8 cellular contexts compared by ENCODE assay signal in the genomic region with DNA sequence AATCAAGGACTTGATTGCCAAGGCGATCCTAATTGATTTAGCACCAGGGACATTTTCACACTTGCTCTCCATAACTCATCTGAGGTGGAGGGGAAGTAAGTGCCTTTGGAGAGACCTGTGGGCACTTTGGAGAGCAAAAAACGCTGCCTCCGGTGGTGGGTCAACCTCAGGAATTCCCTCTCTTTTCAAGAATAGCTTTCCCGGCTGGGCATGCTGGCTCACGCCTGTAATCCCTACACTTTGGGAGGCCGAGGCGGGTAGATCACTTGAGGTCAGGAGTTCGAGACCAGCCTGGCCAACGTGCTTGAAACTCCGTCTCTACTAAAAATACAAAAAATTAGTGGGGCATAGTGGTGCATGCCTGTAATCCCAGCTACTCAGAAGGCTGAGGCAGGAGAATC. TPM values are rescaled to one million over a fixed set of nuclear protein-coding genes. Genes with fewer than 3 reads are reported as not detected.
A peak's percentile ranks its signal among the peaks of the same experiment; 100 is the strongest.
DNase-seq lines count a peak whose midpoint lies in the region; ATAC-seq, FAIRE-seq and TF ChIP-seq lines count a peak whose summit lies in the region.

No MANE protein-coding gene starts in this region.

- H3K27me3 ChIP-seq in adipocyte (replicated peaks; ENCODE audit: control insufficient read depth, insufficient read depth, low read length) (peaks cover 17% of the 10 kb centered on the region), lung (ENCODE audit: control insufficient read depth, insufficient read depth) (no peaks in the 10 kb centered on the region)

- no peak for TF ChIP-seq CTCF in natural killer cell (IDR thresholded peaks at IDR 0.05)
- TF ChIP-seq CTCF in lung (IDR thresholded peaks at IDR 0.05; ENCODE audit: control extremely low read depth, extremely low read depth) = no peak

- H3K27me3 Mint-ChIP-seq in natural killer cell treated with Interleukin-12 subunit alpha and Interleukin-12 subunit beta and Interleukin-15 and Interleukin-18, amount 100 ng/mL, for 72 hours = peaks cover 8 to 34% of the 10 kb centered on the region in 2 donors
- H3K27me3 Mint-ChIP-seq in natural killer cell (ENCODE audit: low read depth in 2 of 2) = peaks cover 8 to 37% of the 10 kb centered on the region in 2 donors

- FAIRE-seq in H54 (lab: Jason Lieb, UNC) = no peak

- H3K4me1 Mint-ChIP-seq in natural killer cell treated with Interleukin-12 subunit alpha and Interleukin-12 subunit beta and Interleukin-15 and Interleukin-18, amount 100 ng/mL, for 72 hours (ENCODE audit: low read depth in 2 of 2) = peaks cover 31 to 56% of the 10 kb centered on the region in 2 donors
- H3K4me1 Mint-ChIP-seq in natural killer cell = peaks cover 36 to 61% of the 10 kb centered on the region in 2 donors

- H3K9me3 ChIP-seq in adipocyte (ENCODE audit: control insufficient read depth, low read length) (no peaks in the 10 kb centered on the region), lung (ENCODE audit: control insufficient read depth in 2 of 2, insufficient read depth in 1 of 2, low read length in 1 of 2) (no peaks in the 10 kb centered on the region)

- H3K36me3 ChIP-seq in adipocyte (ENCODE audit: control insufficient read depth, insufficient read depth, low read length, severe bottlenecking) = no peaks in the 10 kb centered on the region
- no peaks in the 10 kb centered on the region for H3K36me3 ChIP-seq in lung (ENCODE audit: control insufficient read depth in 2 of 2, insufficient read depth in 2 of 2, low read length in 2 of 2)

- H3K27ac ChIP-seq in lung (ENCODE audit: low read depth in 1 of 2, low read length in 1 of 2) = peak overlapping the region; percentile 75 to 98

- peak overlapping the region in 1 of 2 donors; percentile 69 for H3K27ac Mint-ChIP-seq in natural killer cell treated with Interleukin-12 subunit alpha and Interleukin-12 subunit beta and Interleukin-15 and Interleukin-18, amount 100 ng/mL, for 72 hours
- H3K27ac Mint-ChIP-seq in natural killer cell = peak overlapping the region in 1 of 2 donors; percentile 90

- H3K4me3 Mint-ChIP-seq in natural killer cell treated with Interleukin-12 subunit alpha and Interleukin-12 subunit beta and Interleukin-15 and Interleukin-18, amount 100 ng/mL, for 72 hours = peak overlapping the region; percentile 64
- no peak overlapping the region for H3K4me3 Mint-ChIP-seq in natural killer cell

- peak overlapping the region; percentile 57 for H3K4me3 ChIP-seq in adipocyte (ENCODE audit: low read length)
- H3K4me3 ChIP-seq in lung = no peak overlapping the region

- intact Hi-C loops in natural killer cell (cut with micrococcal nuclease) = no loop called here

- no peaks in the 10 kb centered on the region for H3K9me3 Mint-ChIP-seq in natural killer cell treated with Interleukin-12 subunit alpha and Interleukin-12 subunit beta and Interleukin-15 and Interleukin-18, amount 100 ng/mL, for 72 hours
- no peaks in the 10 kb centered on the region for H3K9me3 Mint-ChIP-seq in natural killer cell

- H3K4me1 ChIP-seq in adipocyte (ENCODE audit: control insufficient read depth, insufficient read depth, low read length) (peaks cover 52% of the 10 kb centered on the region), lung (ENCODE audit: control insufficient read depth in 2 of 2, insufficient read depth in 2 of 2, low read length in 2 of 2) (peaks cover 0 to 9% of the 10 kb centered on the region in 2 donors)

- ATAC-seq in natural killer cell treated with Interleukin-12 subunit alpha and Interleukin-12 subunit beta and Interleukin-15 and Interleukin-18, amount 100 ng/mL, for 72 hours = no peak
- ATAC-seq in natural killer cell (no peak), lung (ENCODE audit: insufficient read depth, low FRiP score) (no peak), GM21367 (IDR thresholded peaks at IDR 0.05; ENCODE audit: unreplicated experiment) (no peak)

- 52 to 53% methylated on average over 10 of the region's 10 CpGs for WGBS in lung, 2 donors

- no peak for DNase-seq in natural killer cell treated with Interleukin-12 subunit alpha and Interleukin-12 subunit beta and Interleukin-15 and Interleukin-18, amount 100 ng/mL, for 72 hours (ENCODE audit: low spot score)
- no peak for DNase-seq in natural killer cell
- DNase-seq in adipocyte (ENCODE audit: low read depth) = peak; percentile 44
- no peak for DNase-seq in lung (ENCODE audit: low spot score)
- no peak for DNase-seq in H54 (ENCODE audit: insufficient read length, low spot score)
- no peak for DNase-seq in Kasumi-1 (lab: John Stamatoyannopoulos, UW)
- DNase-seq in AG20443 (ENCODE audit: low spot score) = no peak

- TF ChIP-seq POLR2A in H54 (IDR thresholded peaks at IDR 0.05; ENCODE audit: low read depth, low read length) = no peak

- peaks cover 5% of the 10 kb centered on the region for H3K36me3 Mint-ChIP-seq in natural killer cell treated with Interleukin-12 subunit alpha and Interleukin-12 subunit beta and Interleukin-15 and Interleukin-18, amount 100 ng/mL, for 72 hours
- no peaks in the 10 kb centered on the region for H3K36me3 Mint-ChIP-seq in natural killer cell

- H3K9ac ChIP-seq in adipocyte (ENCODE audit: low read length) = peak overlapping the region; percentile 82

RNA-seq across cellular contexts. Expression of a gene that starts 49.2 kb away (rescaled TPM):
- total RNA-seq in natural killer cell treated with Interleukin-12 subunit alpha and Interleukin-12 subunit beta and Interleukin-15 and Interleukin-18, amount 100 ng/mL, for 72 hours = 100 to 1,000 TPM in 1 of 2 donors, 10 to 100 TPM in 1; 59.2 to 104 TPM
- total RNA-seq in natural killer cell = 10 to 100 TPM; 43.7 to 51.5 (median 49.3) TPM
- 10 to 100 TPM; 31.6 to 42.0 TPM for total RNA-seq in lung
- polyA plus RNA-seq in lung = 10 to 100 TPM; 11.7 to 34.4 TPM
